ENCODE assay signal across 25 cellular contexts in genomic region chr6:38198219-38198618, GRCh38.
"Had no signal": no experiment of that assay in that cellular context is flagged by ENCODE, and none has a peak within 500 bp of the region (broad histone marks: within the 10 kb centered on the region; RNA-seq: fewer than 3 reads in every experiment).

No MANE protein-coding gene starts in this region.

- H3K27me3 ChIP-seq: gastrocnemius medialis, suprapubic skin, transverse colon, uterus had no signal

- H3K4me1 ChIP-seq: gastrocnemius medialis, suprapubic skin, transverse colon, uterus had no signal

- H3K36me3 Mint-ChIP-seq: activated CD4-positive, alpha-beta memory T cell treated with anti-CD3 and anti-CD28 coated beads for 36 hours; activated naive CD4-positive, alpha-beta T cell treated with anti-CD3 and anti-CD28 coated beads, Interleukin-2, amount 10 ng/mL, durations not matched to agents 7 days and 5 days; WTC11 had no signal

- FAIRE-seq: kidney, small intestine had no signal

- H3K36me3 ChIP-seq: gastrocnemius medialis, suprapubic skin, transverse colon, uterus had no signal

- H3K27ac ChIP-seq: coronary artery, gastrocnemius medialis, suprapubic skin, transverse colon, uterus had no signal

- H3K4me3 ChIP-seq: coronary artery, gastrocnemius medialis, suprapubic skin, transverse colon, uterus had no signal

- H3K27ac Mint-ChIP-seq: activated CD4-positive, alpha-beta memory T cell treated with anti-CD3 and anti-CD28 coated beads for 36 hours; activated naive CD4-positive, alpha-beta T cell treated with anti-CD3 and anti-CD28 coated beads, Interleukin-2, amount 10 ng/mL, durations not matched to agents 7 days and 5 days; activated naive CD8-positive, alpha-beta T cell treated with anti-CD3 and anti-CD28 coated beads, Interleukin-2, amount 50 U/mL, for 24 hours; progenitor cell of endocrine pancreas; stimulated activated naive CD8-positive, alpha-beta T cell treated with anti-CD3 and anti-CD28 coated beads, Interleukin-15, amount 100 ng/mL, for 72 hours; T-helper 1 cell treated with Interleukin-12 subunit alpha and Interleukin-12 subunit beta and Interleukin-4 antibody, amounts not matched to agents 30 μg/mL and 1 μg/mL, for 36 hours; WTC11 had no signal

- H3K9me3 Mint-ChIP-seq: activated CD4-positive, alpha-beta memory T cell treated with anti-CD3 and anti-CD28 coated beads for 36 hours; activated naive CD4-positive, alpha-beta T cell treated with anti-CD3 and anti-CD28 coated beads, Interleukin-2, amount 10 ng/mL, durations not matched to agents 7 days and 5 days; activated naive CD8-positive, alpha-beta T cell treated with anti-CD3 and anti-CD28 coated beads, Interleukin-2, amount 50 U/mL, for 24 hours; activated T-cell treated with anti-CD3 and anti-CD28 coated beads, Interleukin-2, amount 50 U/mL, for 4 hours; stimulated activated naive CD8-positive, alpha-beta T cell treated with anti-CD3 and anti-CD28 coated beads, Interleukin-15, amount 100 ng/mL, for 72 hours; T-helper 1 cell treated with Interleukin-12 subunit alpha and Interleukin-12 subunit beta and Interleukin-4 antibody, amounts not matched to agents 30 μg/mL and 1 μg/mL, for 36 hours; WTC11 had no signal

- H3K4me1 Mint-ChIP-seq: activated naive CD4-positive, alpha-beta T cell treated with anti-CD3 and anti-CD28 coated beads, Interleukin-2, amount 10 ng/mL, durations not matched to agents 7 days and 5 days; activated naive CD8-positive, alpha-beta T cell treated with anti-CD3 and anti-CD28 coated beads, Interleukin-2, amount 50 U/mL, for 24 hours; stimulated activated naive CD8-positive, alpha-beta T cell treated with anti-CD3 and anti-CD28 coated beads, Interleukin-15, amount 100 ng/mL, for 72 hours had no signal

- H3K27me3 Mint-ChIP-seq: activated CD4-positive, alpha-beta memory T cell treated with anti-CD3 and anti-CD28 coated beads for 36 hours; activated naive CD4-positive, alpha-beta T cell treated with anti-CD3 and anti-CD28 coated beads, Interleukin-2, amount 10 ng/mL, durations not matched to agents 7 days and 5 days; activated naive CD8-positive, alpha-beta T cell treated with anti-CD3 and anti-CD28 coated beads, Interleukin-2, amount 50 U/mL, for 24 hours; brain; progenitor cell of endocrine pancreas; stimulated activated naive CD8-positive, alpha-beta T cell treated with anti-CD3 and anti-CD28 coated beads, Interleukin-15, amount 100 ng/mL, for 72 hours had no signal

- H3K9me3 ChIP-seq: gastrocnemius medialis, suprapubic skin, transverse colon, uterus had no signal

- DNase-seq: activated CD4-positive, alpha-beta memory T cell treated with anti-CD3 and anti-CD28 coated beads for 36 hours; activated CD4-positive, alpha-beta T cell treated with anti-CD3 and anti-CD28 coated beads for 4 hours; activated effector memory CD4-positive, alpha-beta T cell treated with Interleukin-2 at 50 U/mL for 16 hours; activated naive CD4-positive, alpha-beta T cell treated with anti-CD3 and anti-CD28 coated beads, Interleukin-2, amount 10 ng/mL, durations not matched to agents 7 days and 5 days; activated naive CD8-positive, alpha-beta T cell treated with anti-CD3 and anti-CD28 coated beads, Interleukin-2, amount 50 U/mL, for 24 hours; activated T-cell treated with anti-CD3 and anti-CD28 coated beads, Interleukin-2, amount 50 U/mL, for 4 hours; anterior cingulate cortex; central memory CD4-positive, alpha-beta T cell; gastrocnemius medialis; kidney; mammary epithelial cell; midbrain; nephron progenitor cell; small intestine; stimulated activated CD4-positive, alpha-beta T cell treated with anti-CD3 and anti-CD28 coated beads, Interleukin-4, amount 100 ng/mL, for 1 hour; stimulated activated naive CD8-positive, alpha-beta T cell treated with anti-CD3 and anti-CD28 coated beads, Interleukin-15, amount 100 ng/mL, for 72 hours; transverse colon; uterus had no signal

- H3K4me3 Mint-ChIP-seq: activated CD4-positive, alpha-beta memory T cell treated with anti-CD3 and anti-CD28 coated beads for 36 hours; activated naive CD4-positive, alpha-beta T cell treated with anti-CD3 and anti-CD28 coated beads, Interleukin-2, amount 10 ng/mL, durations not matched to agents 7 days and 5 days; activated naive CD8-positive, alpha-beta T cell treated with anti-CD3 and anti-CD28 coated beads, Interleukin-2, amount 50 U/mL, for 24 hours; activated T-cell treated with anti-CD3 and anti-CD28 coated beads, Interleukin-2, amount 50 U/mL, for 4 hours; brain; nephron progenitor cell; stimulated activated naive CD8-positive, alpha-beta T cell treated with anti-CD3 and anti-CD28 coated beads, Interleukin-15, amount 100 ng/mL, for 72 hours; T-helper 1 cell treated with Interleukin-12 subunit alpha and Interleukin-12 subunit beta and Interleukin-4 antibody, amounts not matched to agents 30 μg/mL and 1 μg/mL, for 36 hours; WTC11 had no signal

- ATAC-seq: activated naive CD8-positive, alpha-beta T cell treated with anti-CD3 and anti-CD28 coated beads, Interleukin-2, amount 50 U/mL, for 24 hours; activated T-cell treated with anti-CD3 and anti-CD28 coated beads, Interleukin-2, amount 50 U/mL, for 4 hours; gastrocnemius medialis; left lobe of liver; stimulated activated naive CD8-positive, alpha-beta T cell treated with anti-CD3 and anti-CD28 coated beads, Interleukin-15, amount 100 ng/mL, for 72 hours; WTC11 had no signal
